26 cellular contexts compared by ENCODE assay signal in genomic region chr4:78675325-78675724, GRCh38.
"Had no signal": no experiment of that assay in that cellular context is flagged by ENCODE, and none has a peak within 500 bp of the region (broad histone marks: within the 10 kb centered on the region; RNA-seq: fewer than 3 reads in every experiment).

No MANE protein-coding gene starts in this region.

- ATAC-seq: effector memory CD8-positive, alpha-beta T cell; esophagus mucosa; gastrocnemius medialis; heart right ventricle; left cardiac atrium; left lung; left ventricle myocardium superior; lower lobe of right lung; mucosa of descending colon; naive thymus-derived CD8-positive, alpha-beta T cell had no signal

- H3K36me3 Mint-ChIP-seq: mesothelial cell of epicardium, naive B cell had no signal

- H3K4me3 Mint-ChIP-seq: effector memory CD8-positive, alpha-beta T cell; endodermal cell; mesothelial cell of epicardium; naive thymus-derived CD8-positive, alpha-beta T cell had no signal

- H3K4me1 ChIP-seq: gastrocnemius medialis, lower lobe of right lung had no signal

- DNase-seq: dermis blood vessel endothelial cell; dorsolateral prefrontal cortex; effector CD4-positive, alpha-beta T cell; effector memory CD8-positive, alpha-beta T cell; endodermal cell; erythroblast; esophagus squamous epithelium; foreskin fibroblast; foreskin melanocyte; gastrocnemius medialis; glutamatergic neuron; head of caudate nucleus; heart right ventricle; hippocampal formation; left cardiac atrium; left lung; left ventricle myocardium superior; lower lobe of right lung; mesenchymal stem cell; mucosa of descending colon; naive B cell; naive thymus-derived CD8-positive, alpha-beta T cell had no signal

- H3K36me3 ChIP-seq: esophagus squamous epithelium, gastrocnemius medialis, heart right ventricle, left lung, lower lobe of right lung had no signal

- H3K27ac Mint-ChIP-seq: effector memory CD8-positive, alpha-beta T cell; endodermal cell; mesothelial cell of epicardium; naive thymus-derived CD8-positive, alpha-beta T cell had no signal

- H3K27me3 Mint-ChIP-seq: naive B cell had no signal

- H3K27ac ChIP-seq: coronary artery, dorsolateral prefrontal cortex, epithelial cell of prostate, esophagus squamous epithelium, gastrocnemius medialis, heart right ventricle, left lung, lower lobe of right lung had no signal

- H3K4me1 Mint-ChIP-seq: mesothelial cell of epicardium had no signal

- H3K9me3 ChIP-seq: esophagus squamous epithelium, gastrocnemius medialis, heart right ventricle, left lung, lower lobe of right lung, mucosa of descending colon had no signal

- H3K27me3 ChIP-seq: esophagus squamous epithelium, gastrocnemius medialis, heart right ventricle, left lung had no signal

- H3K4me3 ChIP-seq: coronary artery, dorsolateral prefrontal cortex, esophagus squamous epithelium, gastrocnemius medialis, heart right ventricle, left lung, lower lobe of right lung, mucosa of descending colon had no signal
